ENCODE assay signal across 8 cellular contexts in genomic region chr11:65355013-65355775, GRCh38. TPM values are rescaled to one million over a fixed set of nuclear protein-coding genes. Genes with fewer than 3 reads are reported as not detected.
DNase-seq lines count a peak whose midpoint lies in the region; ATAC-seq and TF ChIP-seq lines count a peak whose summit lies in the region.

No MANE protein-coding gene starts in this region.

- peaks cover 29% of the 10 kb centered on the region for H3K36me3 ChIP-seq in OCI-LY7 (ENCODE audit: insufficient read depth, low read length)

- H3K36me3 Mint-ChIP-seq in glutamatergic neuron (ENCODE audit: unreplicated experiment) = peaks cover 5% of the 10 kb centered on the region

- H2AFZ ChIP-seq in OCI-LY7 (ENCODE audit: low read length) = peak overlapping the region; percentile 76

- ATAC-seq in GM19397 (IDR thresholded peaks at IDR 0.05; ENCODE audit: unreplicated experiment) = peak; percentile 16

- H3K4me2 ChIP-seq in OCI-LY7 (ENCODE audit: low read length) = peak overlapping the region; percentile 84

- H3K4me3 ChIP-seq in HL-60 (replicated peaks; ENCODE audit: insufficient read depth, low read length) (peak overlapping the region; percentile 67), OCI-LY7 (ENCODE audit: low read depth, low read length, poor library complexity, severe bottlenecking) (peak overlapping the region; percentile 73), retinal pigment epithelial cell (ENCODE audit: low read length) (peak overlapping the region; percentile 55)

- H3K27ac ChIP-seq in HL-60 (replicated peaks) = peak overlapping the region; percentile 39; the same call in 1 of the 2 replicates
- no peak overlapping the region for H3K27ac ChIP-seq in OCI-LY7 (ENCODE audit: low read depth, low read length, poor library complexity, severe bottlenecking)

- no peaks in the 10 kb centered on the region for H3K9me2 ChIP-seq in OCI-LY7 (ENCODE audit: insufficient read depth, low read length)

- peaks cover 13% of the 10 kb centered on the region for H3K9me3 Mint-ChIP-seq in glutamatergic neuron (ENCODE audit: unreplicated experiment)

- H3K4me1 Mint-ChIP-seq in glutamatergic neuron (ENCODE audit: low read depth, unreplicated experiment) = peaks cover 12% of the 10 kb centered on the region

- H3K27me3 Mint-ChIP-seq in glutamatergic neuron (ENCODE audit: unreplicated experiment) = peaks cover 7% of the 10 kb centered on the region

- no peaks in the 10 kb centered on the region for H4K20me1 ChIP-seq in OCI-LY7 (ENCODE audit: insufficient read depth, low read length)

- no peaks in the 10 kb centered on the region for H3K79me2 ChIP-seq in OCI-LY7 (ENCODE audit: insufficient read depth, low read depth, low read length)

- DNase-seq in Ammon's horn (ENCODE audit: low spot score) (peak; percentile 35), HL-60 (ENCODE audit: low read depth in 1 of 2, low spot score in 1 of 2) (peak; percentile 53 to 72), OCI-LY7 (ENCODE audit: low spot score) (peak; percentile 57), glutamatergic neuron (peak; percentile 74), retinal pigment epithelial cell (ENCODE audit: low read depth) (no peak), A172 (ENCODE audit: low spot score) (no peak)
- peak; percentile 37 for DNase-seq in activated effector memory CD4-positive, alpha-beta T cell treated with Interleukin-2 at 50 U/mL for 16 hours

- CTCF ChIA-PET in OCI-LY7 (lab: Charles Lee; ENCODE audit: unreplicated experiment) = interaction anchor here (0.9 kb wide), 1 partner anchor 22 kb away, joined by 5 read pairs; the partner anchor contains the start of gene DPF2

- TF ChIP-seq CTCF in HL-60 (IDR thresholded peaks at IDR 0.05; ENCODE audit: insufficient read depth, low read length) = no peak
- TF ChIP-seq CTCF in OCI-LY7 (conservative IDR thresholded peaks at IDR 0.05; ENCODE audit: low read length) = no peak
- no peak for TF ChIP-seq CTCF in glutamatergic neuron (IDR thresholded peaks at IDR 0.05; ENCODE audit: partially characterized antibody, unreplicated experiment)
- TF ChIP-seq CTCF in retinal pigment epithelial cell (conservative IDR thresholded peaks at IDR 0.05; ENCODE audit: low read depth, low read length) = no peak

- H3K4me3 Mint-ChIP-seq in glutamatergic neuron (ENCODE audit: unreplicated experiment) = peak overlapping the region; percentile 86

- H3K9me3 ChIP-seq in OCI-LY7 (ENCODE audit: low read length) = no peaks in the 10 kb centered on the region

- H3K27me3 ChIP-seq in HL-60 (ENCODE audit: insufficient read depth, poor library complexity, severe bottlenecking) = no peaks in the 10 kb centered on the region

- BruUV-seq in OCI-LY7 (replicated peaks; lab: Mats Ljungman, UMichigan) = no TSS peak

- POLR2A ChIA-PET in OCI-LY7 (lab: Charles Lee) = interaction anchor here (1.4 kb wide), 1 partner anchor 22 kb away, joined by 4 read pairs; the partner anchor contains the start of gene DPF2

- peak overlapping the region; percentile 84 for H3K27ac Mint-ChIP-seq in glutamatergic neuron (ENCODE audit: unreplicated experiment)

- intact Hi-C loops in OCI-LY7 (cut with micrococcal nuclease; ENCODE audit: unreplicated experiment) = no loop called here

- H3K4me1 ChIP-seq in OCI-LY7 (ENCODE audit: insufficient read depth, low read length, poor library complexity, severe bottlenecking) = peaks cover 10% of the 10 kb centered on the region

RNA-seq across cellular contexts. Expression of gene TIGD3, which starts 0.6 kb away (rescaled TPM):
- total RNA-seq in OCI-LY7 (2014; rRNA removed; shearing (Covaris generic)) = 2.2 and 2.7 TPM in 2 replicates
- total RNA-seq in OCI-LY7 (2022) (2.0 TPM in 2 replicates), glutamatergic neuron (ENCODE audit: unreplicated experiment) (3.8 TPM)
- total RNA-seq in A172 (2014; rRNA removed; shearing (Covaris generic)) = 2.0 and 3.5 TPM in 2 replicates

RNA-seq across cellular contexts. Expression of gene DPF2, which starts 21.5 kb away (rescaled TPM):
- total RNA-seq in OCI-LY7 (2014; rRNA removed; shearing (Covaris generic)) = 38.5 and 39.9 TPM in 2 replicates
- total RNA-seq in OCI-LY7 (2022) = 62.2 and 64.2 TPM in 2 replicates
- total RNA-seq in glutamatergic neuron (ENCODE audit: unreplicated experiment) = 121 TPM
- total RNA-seq in A172 (2014; rRNA removed; shearing (Covaris generic)) = 37.9 and 57.0 TPM in 2 replicates

RNA-seq across cellular contexts. Expression of gene SLC25A45, which starts 27.3 kb away (rescaled TPM):
- 5.9 and 7.0 TPM in 2 replicates for total RNA-seq in OCI-LY7 (2014; rRNA removed; shearing (Covaris generic))
- 20.7 and 24.0 TPM in 2 replicates for total RNA-seq in OCI-LY7 (2022)
- total RNA-seq in glutamatergic neuron (ENCODE audit: unreplicated experiment) = 0.25 TPM
- 3.5 and 7.0 TPM in 2 replicates for total RNA-seq in A172 (2014; rRNA removed; shearing (Covaris generic))

RNA-seq across cellular contexts. Expression of gene FRMD8, which starts 31.2 kb away (rescaled TPM):
- 36.7 and 55.8 TPM in 2 replicates for total RNA-seq in OCI-LY7 (2014; rRNA removed; shearing (Covaris generic))
- total RNA-seq in OCI-LY7 (2022) (31.5 and 37.6 TPM in 2 replicates), glutamatergic neuron (ENCODE audit: unreplicated experiment) (11.1 TPM)
- total RNA-seq in A172 (2014; rRNA removed; shearing (Covaris generic)) = 21.5 and 36.9 TPM in 2 replicates

RNA-seq across cellular contexts. Expression of gene CDC42EP2, which starts 40.5 kb away (rescaled TPM):
- not detected in 2 replicates for total RNA-seq in OCI-LY7 (2014; rRNA removed; shearing (Covaris generic))
- 1.7 and 3.9 TPM in 2 replicates for total RNA-seq in OCI-LY7 (2022)
- 23.5 TPM for total RNA-seq in glutamatergic neuron (ENCODE audit: unreplicated experiment)
- 1.7 and 5.3 TPM in 2 replicates for total RNA-seq in A172 (2014; rRNA removed; shearing (Covaris generic))

Comparison
In these comparisons a context has a peak if more than half of its experiments do, and no peak if none do; other contexts are left out.
1. DNase-seq: peak in Ammon's horn (single experiment), HL-60 (2 of 2), OCI-LY7 (single experiment), activated effector memory CD4-positive, alpha-beta T cell treated with Interleukin-2 at 50 U/mL for 16 hours (single experiment) and glutamatergic neuron (single experiment); none in retinal pigment epithelial cell (single experiment) and A172 (single experiment).
2. Peak in every context shown above with its lines, with median percentiles within 50 percentile points of each other: H3K4me3 ChIP-seq.